ENCODE assay signal across 23 cellular contexts in the genomic region with DNA sequence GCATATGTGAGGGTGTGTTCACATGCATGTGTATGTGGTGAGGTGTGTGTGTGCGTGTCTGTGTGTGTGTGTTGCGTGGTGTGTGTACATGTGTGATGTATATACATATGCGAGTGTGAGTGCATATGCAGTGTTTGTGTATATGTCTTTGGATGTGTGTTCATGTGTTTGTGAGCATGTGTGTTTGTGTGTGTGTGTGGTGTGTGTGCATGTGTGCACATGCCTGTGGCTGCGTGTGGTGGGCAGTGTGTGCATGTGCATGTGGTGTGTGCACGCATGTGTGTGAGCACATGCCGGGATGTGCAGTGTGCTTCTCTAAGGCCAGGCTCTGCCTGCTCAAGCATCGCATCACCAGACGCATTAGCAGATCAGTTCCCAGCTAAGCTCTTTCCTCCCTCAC. TPM values are rescaled to one million over a fixed set of nuclear protein-coding genes. Genes with fewer than 3 reads are reported as not detected.
"Had no signal": no experiment of that assay in that cellular context is flagged by ENCODE, and none has a peak within 500 bp of the region (broad histone marks: within the 10 kb centered on the region; RNA-seq: fewer than 3 reads in every experiment).

No MANE protein-coding gene starts in this region.

- H3K4me2 ChIP-seq: smooth muscle cell had no signal

- H3K27me3 ChIP-seq: foreskin keratinocyte, sigmoid colon had no signal

- H3K27ac ChIP-seq: body of pancreas, cardiac muscle cell, foreskin keratinocyte, parathyroid adenoma, sigmoid colon, thoracic aorta, upper lobe of right lung had no signal

- H3K4me3 ChIP-seq: body of pancreas, cardiac muscle cell, sigmoid colon, smooth muscle cell, upper lobe of right lung had no signal

- FAIRE-seq: endometrium had no signal

- H3K9me3 ChIP-seq: body of pancreas, sigmoid colon, thoracic aorta, upper lobe of right lung had no signal

- ATAC-seq: activated T-cell treated with anti-CD3 and anti-CD28 coated beads, Interleukin-2, amount 50 U/mL, for 72 hours; body of pancreas; foreskin keratinocyte; left ventricle myocardium superior; stimulated activated naive B cell treated with anti-CD40 and anti-IgM and Interleukin-4, amounts not matched to agents 10 μg/mL and 1 μg/mL and 100 μg/mL, for 72 hours; upper lobe of right lung had no signal

- H3K36me3 ChIP-seq: cardiac muscle cell, upper lobe of right lung had no signal

- H2AFZ ChIP-seq: parathyroid adenoma had no signal

- H3K9ac ChIP-seq: parathyroid adenoma had no signal

- DNase-seq: activated CD4-positive, alpha-beta T cell treated with anti-CD3 and anti-CD28 coated beads, Interleukin-2, amount 50 U/mL, for 48 hours; activated CD8-positive, alpha-beta memory T cell treated with anti-CD3 and anti-CD28 coated beads, Interleukin-2, amount 50 U/mL, for 48 hours; activated naive CD4-positive, alpha-beta T cell treated with anti-CD3 and anti-CD28 coated beads, Interleukin-2, amount 10 ng/mL, durations not matched to agents 7 days and 5 days; activated T-cell treated with anti-CD3 and anti-CD28 coated beads, Interleukin-2, amount 50 U/mL, for 72 hours; amygdala; body of pancreas; effector CD4-positive, alpha-beta T cell; foreskin keratinocyte; kidney glomerular epithelial cell; left ventricle myocardium superior; sigmoid colon; stimulated activated CD4-positive, alpha-beta T cell treated with anti-CD3 and anti-CD28 coated beads, Interleukin-15, amount 100 ng/mL, for 24 hours; stimulated activated CD8-positive, alpha-beta memory T cell treated with anti-CD3 and anti-CD28 coated beads, Interleukin-4, amount 100 ng/mL, for 48 hours; stimulated activated naive B cell treated with anti-CD40 and anti-IgM and Interleukin-4, amounts not matched to agents 10 μg/mL and 1 μg/mL and 100 μg/mL, for 72 hours; T-helper 1 cell; T-helper 9 cell; upper lobe of right lung had no signal

- H3K4me1 ChIP-seq: body of pancreas, foreskin keratinocyte, parathyroid adenoma had no signal

- H3K79me2 ChIP-seq: parathyroid adenoma had no signal

RNA-seq across cellular contexts. Expression of gene THBS2, which starts 5.7 kb away (rescaled TPM):
- total RNA-seq: activated CD8-positive, alpha-beta memory T cell treated with anti-CD3 and anti-CD28 coated beads for 36 hours; activated T-cell treated with anti-CD3 and anti-CD28 coated beads, Interleukin-2, amount 50 U/mL, for 72 hours had no signal
